In genomic region chr15:66515901-66516322, GRCh38 we compare ENCODE assay signal across 2 cellular contexts.
A peak's percentile ranks its signal among the peaks of the same experiment; 100 is the strongest.
TF ChIP-seq lines count a peak whose summit lies in the region.

No MANE protein-coding gene starts in this region.

TF ChIP-seq in IMR-90, 13 proteins besides CTCF, POLR2A, EP300 and RAD21:
- TF ChIP-seq FOS (IDR thresholded peaks at IDR 0.05; ENCODE audit: low read depth, low read length) (no peak), RFX5 (IDR thresholded peaks at IDR 0.05; ENCODE audit: low read depth, low read length) (no peak), MAZ (IDR thresholded peaks at IDR 0.05; ENCODE audit: borderline replicate concordance, low read depth, low read length) (no peak), MXI1 (IDR thresholded peaks at IDR 0.05; ENCODE audit: borderline replicate concordance, low read depth, low read length) (no peak), BHLHE40 (IDR thresholded peaks at IDR 0.05; ENCODE audit: low read depth, low read length) (no peak), CHD1 (IDR thresholded peaks at IDR 0.05; ENCODE audit: low read depth, low read length) (no peak), SMC3 (IDR thresholded peaks at IDR 0.05; ENCODE audit: low read depth, low read length) (no peak), MAFK (IDR thresholded peaks at IDR 0.05; ENCODE audit: low read depth, low read length) (no peak), RCOR1 (IDR thresholded peaks at IDR 0.05; ENCODE audit: insufficient replicate concordance, low read length) (no peak), NFE2L2 (IDR thresholded peaks at IDR 0.05; ENCODE audit: low read depth, low read length) (no peak), CEBPB (IDR thresholded peaks at IDR 0.05; ENCODE audit: low read depth, low read length) (no peak)
- TF ChIP-seq, protein P1, sequence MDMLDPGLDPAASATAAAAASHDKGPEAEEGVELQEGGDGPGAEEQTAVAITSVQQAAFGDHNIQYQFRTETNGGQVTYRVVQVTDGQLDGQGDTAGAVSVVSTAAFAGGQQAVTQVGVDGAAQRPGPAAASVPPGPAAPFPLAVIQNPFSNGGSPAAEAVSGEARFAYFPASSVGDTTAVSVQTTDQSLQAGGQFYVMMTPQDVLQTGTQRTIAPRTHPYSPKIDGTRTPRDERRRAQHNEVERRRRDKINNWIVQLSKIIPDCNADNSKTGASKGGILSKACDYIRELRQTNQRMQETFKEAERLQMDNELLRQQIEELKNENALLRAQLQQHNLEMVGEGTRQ (IDR thresholded peaks at IDR 0.05; ENCODE audit: low read depth, low read length) = no peak
- TF ChIP-seq, protein P2, sequence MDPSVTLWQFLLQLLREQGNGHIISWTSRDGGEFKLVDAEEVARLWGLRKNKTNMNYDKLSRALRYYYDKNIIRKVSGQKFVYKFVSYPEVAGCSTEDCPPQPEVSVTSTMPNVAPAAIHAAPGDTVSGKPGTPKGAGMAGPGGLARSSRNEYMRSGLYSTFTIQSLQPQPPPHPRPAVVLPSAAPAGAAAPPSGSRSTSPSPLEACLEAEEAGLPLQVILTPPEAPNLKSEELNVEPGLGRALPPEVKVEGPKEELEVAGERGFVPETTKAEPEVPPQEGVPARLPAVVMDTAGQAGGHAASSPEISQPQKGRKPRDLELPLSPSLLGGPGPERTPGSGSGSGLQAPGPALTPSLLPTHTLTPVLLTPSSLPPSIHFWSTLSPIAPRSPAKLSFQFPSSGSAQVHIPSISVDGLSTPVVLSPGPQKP (IDR thresholded peaks at IDR 0.05; ENCODE audit: borderline replicate concordance, low read depth, low read length) = no peak

TF ChIP-seq in WTC11, 78 proteins besides CTCF, POLR2A, EP300 and RAD21:
- TF ChIP-seq SMAD4 (CRISPR knock-in tag; IDR thresholded peaks at IDR 0.05) = no peak
- 0 out of 2 replicates have a peak, but pooled peaks have one; percentile 16 for TF ChIP-seq FOXP4 (CRISPR knock-in tag; IDR thresholded peaks at IDR 0.05)
- TF ChIP-seq ZNF263 (CRISPR knock-in tag; IDR thresholded peaks at IDR 0.05; ENCODE audit: low read depth) = no peak
